ENCODE assay signal across 30 cellular contexts in genomic region chr4:113053883-113054282, GRCh38. TPM values are rescaled to one million over a fixed set of nuclear protein-coding genes. Genes with fewer than 3 reads are reported as not detected.
"Had no signal": no experiment of that assay in that cellular context is flagged by ENCODE, and none has a peak within 500 bp of the region (broad histone marks: within the 10 kb centered on the region; RNA-seq: fewer than 3 reads in every experiment).

No MANE protein-coding gene starts in this region.

- H3K27me3 Mint-ChIP-seq: activated naive CD4-positive, alpha-beta T cell treated with anti-CD3 and anti-CD28 coated beads, Interleukin-2, amount 50 U/mL, for 24 hours; brain had no signal

- H3K9me3 Mint-ChIP-seq: activated CD4-positive, alpha-beta memory T cell treated with anti-CD3 and anti-CD28 coated beads for 36 hours; activated CD4-positive, alpha-beta T cell treated with anti-CD3 and anti-CD28 coated beads, Interleukin-2, amount 10 ng/mL, durations not matched to agents 24 days and 14 days; activated naive CD4-positive, alpha-beta T cell treated with anti-CD3 and anti-CD28 coated beads for 36 hours; activated naive CD4-positive, alpha-beta T cell treated with anti-CD3 and anti-CD28 coated beads, Interleukin-2, amount 50 U/mL, for 24 hours; activated naive CD8-positive, alpha-beta T cell treated with anti-CD3 and anti-CD28 coated beads, Interleukin-2, amount 10 ng/mL, durations not matched to agents 7 days and 5 days; activated T-helper 1 cell treated with anti-CD3 and anti-CD28 coated beads, Interleukin-12 subunit alpha, Interleukin-12 subunit beta, Interleukin-2, Interleukin-4 antibody, amounts not matched to agents 30 ng/mL and 10 ng/mL and 1 ng/mL, durations not matched to agents 14 hours and 24 hours and 36 hours; activated T-helper 2 cell treated with anti-CD3 and anti-CD28 coated beads, Interferon-gamma antibody, Interleukin-2, Interleukin-4, amounts not matched to agents 10 μg/mL and 5 μg/mL and 100 μg/mL, durations not matched to agents 14 hours and 24 hours and 36 hours; brain had no signal

- H3K27ac ChIP-seq: ascending aorta, breast epithelium, cardiac muscle cell, colonic mucosa, epithelial cell of prostate, esophagus squamous epithelium, heart right ventricle had no signal

- H3K36me3 Mint-ChIP-seq: activated CD4-positive, alpha-beta memory T cell treated with anti-CD3 and anti-CD28 coated beads for 36 hours; activated CD8-positive, alpha-beta memory T cell treated with anti-CD3 and anti-CD28 coated beads, Interleukin-2, amount 10 ng/mL, durations not matched to agents 7 days and 5 days; activated naive CD4-positive, alpha-beta T cell treated with anti-CD3 and anti-CD28 coated beads, Interleukin-2, amount 50 U/mL, for 24 hours; activated naive CD8-positive, alpha-beta T cell treated with anti-CD3 and anti-CD28 coated beads, Interleukin-2, amount 10 ng/mL, durations not matched to agents 7 days and 5 days had no signal

- H3K27ac Mint-ChIP-seq: activated CD4-positive, alpha-beta memory T cell treated with anti-CD3 and anti-CD28 coated beads for 36 hours; activated CD4-positive, alpha-beta T cell treated with anti-CD3 and anti-CD28 coated beads for 36 hours; activated CD4-positive, alpha-beta T cell treated with anti-CD3 and anti-CD28 coated beads, Interleukin-2, amount 10 ng/mL, durations not matched to agents 24 days and 14 days; activated CD8-positive, alpha-beta memory T cell treated with anti-CD3 and anti-CD28 coated beads, Interleukin-2, amount 10 ng/mL, durations not matched to agents 7 days and 5 days; activated CD8-positive, alpha-beta T cell treated with anti-CD3 and anti-CD28 coated beads, Interleukin-2, amount 10 ng/mL, durations not matched to agents 7 days and 5 days; activated naive CD4-positive, alpha-beta T cell treated with anti-CD3 and anti-CD28 coated beads for 36 hours; activated naive CD4-positive, alpha-beta T cell treated with anti-CD3 and anti-CD28 coated beads, Interleukin-2, amount 50 U/mL, for 24 hours; activated naive CD8-positive, alpha-beta T cell treated with anti-CD3 and anti-CD28 coated beads, Interleukin-2, amount 10 ng/mL, durations not matched to agents 7 days and 5 days; activated T-helper 1 cell treated with anti-CD3 and anti-CD28 coated beads, Interleukin-12 subunit alpha, Interleukin-12 subunit beta, Interleukin-2, Interleukin-4 antibody, amounts not matched to agents 30 ng/mL and 10 ng/mL and 1 ng/mL, durations not matched to agents 14 hours and 24 hours and 36 hours; activated T-helper 2 cell treated with anti-CD3 and anti-CD28 coated beads, Interferon-gamma antibody, Interleukin-2, Interleukin-4, amounts not matched to agents 10 μg/mL and 5 μg/mL and 100 μg/mL, durations not matched to agents 14 hours and 24 hours and 36 hours had no signal

- H3K4me3 Mint-ChIP-seq: activated CD4-positive, alpha-beta memory T cell treated with anti-CD3 and anti-CD28 coated beads for 36 hours; activated CD4-positive, alpha-beta T cell treated with anti-CD3 and anti-CD28 coated beads for 36 hours; activated CD4-positive, alpha-beta T cell treated with anti-CD3 and anti-CD28 coated beads, Interleukin-2, amount 10 ng/mL, durations not matched to agents 24 days and 14 days; activated CD8-positive, alpha-beta memory T cell treated with anti-CD3 and anti-CD28 coated beads, Interleukin-2, amount 10 ng/mL, durations not matched to agents 7 days and 5 days; activated CD8-positive, alpha-beta T cell treated with anti-CD3 and anti-CD28 coated beads, Interleukin-2, amount 10 ng/mL, durations not matched to agents 7 days and 5 days; activated naive CD4-positive, alpha-beta T cell treated with anti-CD3 and anti-CD28 coated beads for 36 hours; activated naive CD4-positive, alpha-beta T cell treated with anti-CD3 and anti-CD28 coated beads, Interleukin-2, amount 50 U/mL, for 24 hours; activated naive CD8-positive, alpha-beta T cell treated with anti-CD3 and anti-CD28 coated beads, Interleukin-2, amount 10 ng/mL, durations not matched to agents 7 days and 5 days; activated T-helper 1 cell treated with anti-CD3 and anti-CD28 coated beads, Interleukin-12 subunit alpha, Interleukin-12 subunit beta, Interleukin-2, Interleukin-4 antibody, amounts not matched to agents 30 ng/mL and 10 ng/mL and 1 ng/mL, durations not matched to agents 14 hours and 24 hours and 36 hours had no signal

- H3K36me3 ChIP-seq: ascending aorta, breast epithelium, cardiac muscle cell, colonic mucosa, esophagus squamous epithelium, heart right ventricle had no signal

- H3K9me3 ChIP-seq: ascending aorta, breast epithelium, colonic mucosa, esophagus squamous epithelium, heart right ventricle had no signal

- H3K27me3 ChIP-seq: ascending aorta, breast epithelium, cardiac muscle cell, colonic mucosa, esophagus squamous epithelium, heart right ventricle had no signal

- H3K4me3 ChIP-seq: ascending aorta, breast epithelium, cardiac muscle cell, colonic mucosa, esophagus squamous epithelium, heart right ventricle had no signal

- H3K4me1 Mint-ChIP-seq: activated CD4-positive, alpha-beta T cell treated with anti-CD3 and anti-CD28 coated beads for 36 hours; activated naive CD4-positive, alpha-beta T cell treated with anti-CD3 and anti-CD28 coated beads, Interleukin-2, amount 50 U/mL, for 24 hours; activated naive CD8-positive, alpha-beta T cell treated with anti-CD3 and anti-CD28 coated beads, Interleukin-2, amount 10 ng/mL, durations not matched to agents 7 days and 5 days had no signal

- DNase-seq: activated CD4-positive, alpha-beta memory T cell treated with anti-CD3 and anti-CD28 coated beads for 36 hours; activated CD4-positive, alpha-beta T cell treated with anti-CD3 and anti-CD28 coated beads for 36 hours; activated CD4-positive, alpha-beta T cell treated with anti-CD3 and anti-CD28 coated beads, Interleukin-2, amount 10 ng/mL, durations not matched to agents 24 days and 14 days; activated CD4-positive, CD25-positive, alpha-beta regulatory T cell; activated CD4-positive, CD25-positive, alpha-beta regulatory T cell treated with anti-CD3 and anti-CD28 coated beads, Interleukin-2, amount 50 U/mL, for 72 hours; activated CD8-positive, alpha-beta memory T cell treated with anti-CD3 and anti-CD28 coated beads, Interleukin-2, amount 10 ng/mL, durations not matched to agents 7 days and 5 days; activated CD8-positive, alpha-beta memory T cell treated with anti-CD3 and anti-CD28 coated beads, Interleukin-2, amount 50 U/mL, for 4 hours; activated CD8-positive, alpha-beta T cell treated with anti-CD3 and anti-CD28 coated beads, Interleukin-2, amount 10 ng/mL, durations not matched to agents 7 days and 5 days; activated effector memory CD4-positive, alpha-beta T cell treated with anti-CD3 and anti-CD28 coated beads, Interleukin-2, amount 50 U/mL, for 16 hours; activated naive CD4-positive, alpha-beta T cell treated with anti-CD3 and anti-CD28 coated beads for 36 hours; activated naive CD8-positive, alpha-beta T cell treated with anti-CD3 and anti-CD28 coated beads, Interleukin-2, amount 10 ng/mL, durations not matched to agents 7 days and 5 days; activated T-cell treated with anti-CD3 and anti-CD28 coated beads, Interleukin-2, amount 50 U/mL, for 1 hour; activated T-cell treated with anti-CD3 and anti-CD28 coated beads, Interleukin-2, amount 50 U/mL, for 48 hours; central memory CD4-positive, alpha-beta T cell; cerebellar nuclear complex; colonic mucosa; effector CD8-positive, alpha-beta T cell; esophagus squamous epithelium; foreskin melanocyte; heart right ventricle; T-helper 2 cell had no signal

- H3K4me1 ChIP-seq: ascending aorta, breast epithelium, colonic mucosa, esophagus squamous epithelium had no signal

- ATAC-seq: activated CD4-positive, alpha-beta T cell treated with anti-CD3 and anti-CD28 coated beads for 36 hours; activated CD8-positive, alpha-beta memory T cell treated with anti-CD3 and anti-CD28 coated beads, Interleukin-2, amount 10 ng/mL, durations not matched to agents 7 days and 5 days; activated CD8-positive, alpha-beta T cell treated with anti-CD3 and anti-CD28 coated beads, Interleukin-2, amount 10 ng/mL, durations not matched to agents 7 days and 5 days; heart right ventricle had no signal

RNA-seq across cellular contexts. Expression of gene ANK2, which starts 4.4 kb away (rescaled TPM):
- total RNA-seq: endothelial cell of umbilical vein had no signal
- polyA plus RNA-seq: endothelial cell of umbilical vein had no signal
